ENCODE assay signal across 26 cellular contexts in genomic region chr1:173342766-173343165, GRCh38.
"Had no signal": no experiment of that assay in that cellular context is flagged by ENCODE, and none has a peak within 500 bp of the region (broad histone marks: within the 10 kb centered on the region; RNA-seq: fewer than 3 reads in every experiment).

No MANE protein-coding gene starts in this region.

- DNase-seq: activated CD4-positive, alpha-beta T cell treated with anti-CD3 and anti-CD28 coated beads for 4 hours; activated CD8-positive, alpha-beta memory T cell treated with anti-CD3 and anti-CD28 coated beads, Interleukin-2, amount 50 U/mL, for 4 hours; activated CD8-positive, alpha-beta T cell treated with anti-CD3 and anti-CD28 coated beads for 36 hours; activated naive CD4-positive, alpha-beta T cell treated with anti-CD3 and anti-CD28 coated beads, Interleukin-2, amount 50 U/mL, for 16 hours; activated naive CD8-positive, alpha-beta T cell treated with anti-CD3 and anti-CD28 coated beads, Interleukin-2, amount 10 ng/mL, durations not matched to agents 7 days and 5 days; activated T-cell treated with anti-CD3 and anti-CD28 coated beads, Interleukin-2, amount 50 U/mL, for 72 hours; adrenal gland; aorta; central memory CD4-positive, alpha-beta T cell; Kasumi-1; MV-4-11; NCI-H1092 treated with DMSO at 0.1 percent for 48 hours; NCI-H1436; NCI-H1694 treated with DMSO at 0.1 percent for 48 hours; NCI-H2029 treated with DMSO at 0.1 percent for 48 hours; NCI-H345; NCI-H510A; NCI-H526 treated with DMSO at 0.1 percent for 48 hours; NCI-H82; RPMI8226; T-helper 1 cell had no signal

- ATAC-seq: activated CD4-positive, CD25-positive, alpha-beta regulatory T cell treated with anti-CD3 and anti-CD28 coated beads, Interleukin-2, amount 50 U/mL, for 24 hours; activated CD8-positive, alpha-beta T cell treated with anti-CD3 and anti-CD28 coated beads for 36 hours; activated T-cell treated with anti-CD3 and anti-CD28 coated beads, Interleukin-2, amount 50 U/mL, for 72 hours; Panc1; Right ventricle myocardium inferior had no signal

- H3K4me3 ChIP-seq: adrenal gland, breast epithelium, SK-N-MC had no signal
